ENCODE assay signal across 9 cellular contexts in the genomic region with DNA sequence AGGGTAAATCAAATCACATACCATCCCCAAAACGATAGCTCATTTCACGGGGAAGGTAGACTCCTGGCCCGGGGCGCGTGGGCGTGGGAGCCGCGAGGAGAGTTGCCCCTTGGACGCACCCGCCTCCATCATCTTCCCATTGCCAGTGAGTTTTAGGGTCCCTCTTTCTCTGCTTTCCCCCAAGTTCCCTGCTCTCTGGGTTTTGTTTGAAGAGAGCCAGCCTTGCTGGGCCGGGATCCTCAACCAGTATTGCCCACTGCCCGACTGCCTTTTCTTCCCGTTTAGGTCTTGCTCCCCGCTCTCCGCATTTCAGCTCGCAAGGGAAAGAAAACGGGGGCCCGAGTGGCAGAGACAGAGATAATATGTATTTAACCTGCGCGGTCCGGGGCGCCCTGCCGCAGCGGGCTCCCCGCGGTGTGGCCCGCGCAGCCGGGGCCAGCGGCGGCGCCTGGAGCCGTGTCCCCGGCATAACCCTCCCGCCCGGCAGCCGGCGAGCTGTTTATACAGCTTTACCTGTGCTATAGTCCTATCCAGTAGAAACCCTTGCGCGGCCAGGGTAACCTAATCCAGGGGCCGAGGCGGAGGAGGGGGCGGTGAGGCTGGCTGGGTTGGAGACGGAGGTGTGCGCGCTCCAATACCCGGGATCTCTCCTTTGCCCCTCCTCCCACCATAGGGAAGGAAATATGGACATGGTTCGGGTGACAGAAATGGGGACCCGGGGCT. TPM values are rescaled to one million over a fixed set of nuclear protein-coding genes. Genes with fewer than 3 reads are reported as not detected.
DNase-seq lines count a peak whose midpoint lies in the region; ATAC-seq and TF ChIP-seq lines count a peak whose summit lies in the region.
"Had no signal": no experiment of that assay in that cellular context is flagged by ENCODE, and none has a peak within 500 bp of the region (broad histone marks: within the 10 kb centered on the region; RNA-seq: fewer than 3 reads in every experiment).

No MANE protein-coding gene starts in this region.

- no peak overlapping the region for H2AK5ac ChIP-seq in neuronal stem cell (ENCODE audit: low read depth, low read length)

- H3K4me2 ChIP-seq in neuronal stem cell (ENCODE audit: insufficient read depth, low read length, poor library complexity, severe bottlenecking) (peak overlapping the region; percentile 77), OCI-LY7 (ENCODE audit: low read length) (no peak overlapping the region)

- TF ChIP-seq CTCF in Caco-2 (IDR thresholded peaks at IDR 0.05; ENCODE audit: insufficient read depth in 1 of 2, low read depth in 1 of 2, low read length in 1 of 2, severe bottlenecking in 1 of 2, unreplicated experiment in 1 of 2), result no peak
- no peak for TF ChIP-seq CTCF in OCI-LY7 (conservative IDR thresholded peaks at IDR 0.05; ENCODE audit: low read length)

- H2BK120ac ChIP-seq in neuronal stem cell (ENCODE audit: low read depth, low read length), result no peak overlapping the region

- POLR2A ChIA-PET in Caco-2 (lab: Charles Lee) (interaction anchor here (0.6 kb wide), 1 partner anchor 16 kb away, joined by 10 read pairs; no protein-coding TSS in a partner anchor), OCI-LY7 (lab: Charles Lee) (no interaction called here)

- no CpG with 5 or more reads among the region's 49 CpGs for WGBS in neuronal stem cell (ENCODE audit: extremely low coverage in 2 of 2, insufficient read length in 2 of 2, insufficient replicate concordance in 1 of 2), 2 donors

- H3K9me3 Mint-ChIP-seq in Caco-2 (ENCODE audit: unreplicated experiment), result no peaks in the 10 kb centered on the region

- H3K36me3 Mint-ChIP-seq in Caco-2 (ENCODE audit: insufficient read depth, unreplicated experiment), result peaks cover 20% of the 10 kb centered on the region

- H3K79me2 ChIP-seq in OCI-LY7 (ENCODE audit: insufficient read depth, low read depth, low read length), result no peaks in the 10 kb centered on the region

- no peaks in the 10 kb centered on the region for H3K9me2 ChIP-seq in OCI-LY7 (ENCODE audit: insufficient read depth, low read length)

- peaks cover 42% of the 10 kb centered on the region for H3K4me1 Mint-ChIP-seq in Caco-2 (ENCODE audit: low read depth, unreplicated experiment)

- H2BK12ac ChIP-seq in neuronal stem cell (ENCODE audit: low read length), result no peak overlapping the region

- DNase-seq in Caco-2 (peak; percentile 79 to 80), neuronal stem cell (ENCODE audit: low spot score) (peak; percentile 32), germinal center (ENCODE audit: low spot score) (no peak), DMS53 (lab: John Stamatoyannopoulos, UW) (no peak), OCI-LY7 (ENCODE audit: low spot score) (no peak)
- DNase-seq in effector memory CD4-positive, alpha-beta T cell, result no peak

- H3K4me1 ChIP-seq in Caco-2, result peaks cover 29% of the 10 kb centered on the region
- peaks cover 82% of the 10 kb centered on the region for H3K4me1 ChIP-seq in effector memory CD4-positive, alpha-beta T cell (ENCODE audit: control insufficient read depth, insufficient read depth, low read length, poor library complexity, severe bottlenecking)
- H3K4me1 ChIP-seq in neuronal stem cell (ENCODE audit: control insufficient read depth in 2 of 2, insufficient read depth in 1 of 2, low read depth in 1 of 2, low read length in 2 of 2), result peaks cover 8 to 23% of the 10 kb centered on the region in 2 donors
- no peaks in the 10 kb centered on the region for H3K4me1 ChIP-seq in OCI-LY7 (ENCODE audit: insufficient read depth, low read length, poor library complexity, severe bottlenecking)

- H3K36me3 ChIP-seq in Caco-2 (ENCODE audit: control insufficient read depth, insufficient read depth, low read length) (no peaks in the 10 kb centered on the region), KOPT-K1 (ENCODE audit: insufficient read depth, low read length) (no peaks in the 10 kb centered on the region), neuronal stem cell (replicated peaks in 1 of 2; ENCODE audit: control insufficient read depth in 2 of 2, insufficient read depth in 2 of 2, low read length in 2 of 2) (no peaks in the 10 kb centered on the region), OCI-LY7 (ENCODE audit: insufficient read depth, low read length) (no peaks in the 10 kb centered on the region)
- no peaks in the 10 kb centered on the region for H3K36me3 ChIP-seq in effector memory CD4-positive, alpha-beta T cell (ENCODE audit: control insufficient read depth, insufficient read depth, low read length)

- no peak overlapping the region for H3K23ac ChIP-seq in neuronal stem cell (ENCODE audit: low read depth, low read length, poor library complexity)

- H3K27ac Mint-ChIP-seq in Caco-2 (ENCODE audit: unreplicated experiment), result peak overlapping the region; percentile 92

- no peak overlapping the region for H3K9ac ChIP-seq in neuronal stem cell (ENCODE audit: low read depth, low read length, poor library complexity)

- intact Hi-C loops in Caco-2 (cut with micrococcal nuclease; ENCODE audit: unreplicated experiment) (loop anchor here (5.0 kb wide), 2 partner anchors 162 to 522 kb away; no protein-coding TSS in a partner anchor), OCI-LY7 (cut with micrococcal nuclease; ENCODE audit: unreplicated experiment) (no loop called here)

- no peaks in the 10 kb centered on the region for H3K79me1 ChIP-seq in neuronal stem cell (ENCODE audit: low read depth, low read length)

- ATAC-seq in HG03175 (IDR thresholded peaks at IDR 0.05; ENCODE audit: unreplicated experiment), result no peak

- peak overlapping the region; percentile 8 for H3K18ac ChIP-seq in neuronal stem cell (ENCODE audit: low read length)

- CTCF ChIA-PET in Caco-2 (lab: Charles Lee), result interaction anchor here (0.6 to 1.0 kb wide), 3 partner anchors 177 to 524 kb away, joined by 3 to 4 read pairs (median 3); no protein-coding TSS in a partner anchor
- CTCF ChIA-PET in OCI-LY7 (lab: Charles Lee; ENCODE audit: unreplicated experiment), result no interaction called here

- peak overlapping the region; percentile 86 for H2AFZ ChIP-seq in neuronal stem cell (ENCODE audit: low read length)
- H2AFZ ChIP-seq in OCI-LY7 (ENCODE audit: low read length), result no peak overlapping the region

- H3K14ac ChIP-seq in neuronal stem cell (ENCODE audit: low read length), result no peak overlapping the region

- H2BK15ac ChIP-seq in neuronal stem cell (ENCODE audit: low read length), result peak overlapping the region; percentile 37

- H3K27ac ChIP-seq in KOPT-K1 (ENCODE audit: low read depth, low read length, poor library complexity, severe bottlenecking) (peak overlapping the region; percentile 49), neuronal stem cell (replicated peaks; ENCODE audit: low read length) (no peak overlapping the region), OCI-LY7 (ENCODE audit: low read depth, low read length, poor library complexity, severe bottlenecking) (no peak overlapping the region)
- peak overlapping the region; percentile 16 for H3K27ac ChIP-seq in effector memory CD4-positive, alpha-beta T cell (ENCODE audit: insufficient read depth, low read length, poor library complexity, severe bottlenecking)
- H3K27ac ChIP-seq: VCaP had no signal

- H4K20me1 ChIP-seq in OCI-LY7 (ENCODE audit: insufficient read depth, low read length), result no peaks in the 10 kb centered on the region

- H3K27me3 ChIP-seq in Caco-2 (replicated peaks; ENCODE audit: control insufficient read depth, insufficient read depth, low read length), result no peaks in the 10 kb centered on the region
- H3K27me3 ChIP-seq in effector memory CD4-positive, alpha-beta T cell (replicated peaks; ENCODE audit: control insufficient read depth, insufficient read depth, low read length, poor library complexity, severe bottlenecking), result peaks cover 87% of the 10 kb centered on the region
- H3K27me3 ChIP-seq in neuronal stem cell (ENCODE audit: control insufficient read depth in 3 of 3, insufficient read depth in 3 of 3, low read depth in 1 of 3, low read length in 3 of 3), result peaks cover 62 to 97% (median 94%) of the 10 kb centered on the region in 3 experiments

- no peak overlapping the region for H2BK5ac ChIP-seq in neuronal stem cell (ENCODE audit: low read length)

- BruUV-seq in Caco-2 (replicated peaks; lab: Mats Ljungman, UMichigan) (no TSS peak), OCI-LY7 (replicated peaks; lab: Mats Ljungman, UMichigan) (no TSS peak)

- peak overlapping the region; percentile 76 for H3K4me3 Mint-ChIP-seq in Caco-2 (ENCODE audit: unreplicated experiment)

- H3K9me3 ChIP-seq in Caco-2, result no peaks in the 10 kb centered on the region
- no peaks in the 10 kb centered on the region for H3K9me3 ChIP-seq in KOPT-K1 (ENCODE audit: insufficient read depth, low read length, poor library complexity, severe bottlenecking)
- H3K9me3 ChIP-seq in effector memory CD4-positive, alpha-beta T cell (ENCODE audit: control insufficient read depth, low read length), result no peaks in the 10 kb centered on the region
- H3K9me3 ChIP-seq in neuronal stem cell (replicated peaks in 1 of 2; ENCODE audit: control insufficient read depth in 2 of 2, insufficient read depth in 1 of 2, low read depth in 1 of 2, low read length in 2 of 2), result no peaks in the 10 kb centered on the region
- H3K9me3 ChIP-seq in OCI-LY7 (ENCODE audit: low read length), result no peaks in the 10 kb centered on the region

- H4K91ac ChIP-seq in neuronal stem cell (ENCODE audit: low read depth, low read length, poor library complexity), result no peak overlapping the region

- H3K4ac ChIP-seq in neuronal stem cell (ENCODE audit: low read length), result no peak overlapping the region

- no peak overlapping the region for H4K8ac ChIP-seq in neuronal stem cell (ENCODE audit: low read depth, low read length)

- H3K27me3 Mint-ChIP-seq in Caco-2 (ENCODE audit: insufficient read depth, unreplicated experiment), result no peaks in the 10 kb centered on the region

- H3K4me3 ChIP-seq in Caco-2 (ENCODE audit: low read depth, low read length) (peak overlapping the region; percentile 39), neuronal stem cell (ENCODE audit: low read length in 2 of 2) (no peak overlapping the region), OCI-LY7 (ENCODE audit: low read depth, low read length, poor library complexity, severe bottlenecking) (no peak overlapping the region)
- peak overlapping the region; percentile 57 for H3K4me3 ChIP-seq in effector memory CD4-positive, alpha-beta T cell (ENCODE audit: insufficient read depth, low read depth, low read length, poor library complexity, severe bottlenecking)

RNA-seq across cellular contexts. Expression of gene GATA3, which starts 5.2 kb away (rescaled TPM):
- total RNA-seq in Caco-2 (2022), result 27.7 and 32.0 TPM in 2 replicates
- polyA plus RNA-seq in neuronal stem cell (2013, experiment 1 of 2), result 0.33 TPM
- polyA plus RNA-seq in neuronal stem cell (2013, experiment 2 of 2), result 0.40 TPM
- total RNA-seq in OCI-LY7 (2014; rRNA removed; shearing (Covaris generic)), result not detected in 2 replicates
- not detected in 2 replicates for total RNA-seq in OCI-LY7 (2022)

Comparison
In these comparisons a context has a peak if more than half of its experiments do, and no peak if none do; other contexts are left out.
1. DNase-seq: peak in Caco-2 (2 of 2) and neuronal stem cell (single experiment); none in effector memory CD4-positive, alpha-beta T cell (0 of 3), germinal center (single experiment), DMS53 (single experiment) and OCI-LY7 (single experiment).
2. H3K4me3 ChIP-seq: peak in Caco-2 (single experiment) and effector memory CD4-positive, alpha-beta T cell (single experiment); none in neuronal stem cell (0 of 2) and OCI-LY7 (single experiment).
3. H3K27ac ChIP-seq: peak in KOPT-K1 (single experiment) and effector memory CD4-positive, alpha-beta T cell (single experiment); none in neuronal stem cell (single experiment) and OCI-LY7 (single experiment).
4. RNA of gene GATA3, which starts 5.2 kb away (total RNA-seq): 27.7 to 32.0 TPM in Caco-2; not detected in OCI-LY7; every median in the first group is over 10 times any median in the second.